ENCODE assay signal across 19 cellular contexts in genomic region chr16:17321824-17322223, GRCh38.
DNase-seq lines count a peak whose midpoint lies in the region; ATAC-seq and TF ChIP-seq lines count a peak whose summit lies in the region.
"Had no signal": no experiment of that assay in that cellular context is flagged by ENCODE, and none has a peak within 500 bp of the region (broad histone marks: within the 10 kb centered on the region; RNA-seq: fewer than 3 reads in every experiment).

No MANE protein-coding gene starts in this region.

- no peak for TF ChIP-seq POLR2A in uterus (IDR thresholded peaks at IDR 0.05)

- TF ChIP-seq CTCF in left ventricle myocardium inferior (IDR thresholded peaks at IDR 0.05; ENCODE audit: borderline replicate concordance) (no peak), left lung (IDR thresholded peaks at IDR 0.05) (no peak), uterus (IDR thresholded peaks at IDR 0.05) (no peak), GM13977 (IDR thresholded peaks at IDR 0.05; ENCODE audit: extremely low read depth, insufficient read depth, missing control alignments) (no peak)

- H3K36me3 ChIP-seq in left ventricle myocardium inferior = no peaks in the 10 kb centered on the region
- no peaks in the 10 kb centered on the region for H3K36me3 ChIP-seq in left lung
- H3K36me3 ChIP-seq in uterus = no peaks in the 10 kb centered on the region
- H3K36me3 ChIP-seq: BE2C, HAP-1 had no signal

- ATAC-seq in left ventricle myocardium superior (peak; percentile 17), left lung (peak; percentile 32)

- H3K27ac ChIP-seq in left ventricle myocardium inferior (replicated peaks) (no peak overlapping the region), left lung (peak overlapping the region in 1 of 2 donors; percentile 34), uterus (no peak overlapping the region)

- H3K4me3 ChIP-seq in left ventricle myocardium inferior (no peak overlapping the region), left lung (no peak overlapping the region), uterus (no peak overlapping the region)
- H3K4me3 ChIP-seq: HAP-1 had no signal

- intact Hi-C loops in left ventricle myocardium superior (cut with micrococcal nuclease) (no loop called here), left ventricle myocardium inferior (cut with micrococcal nuclease) (no loop called here), left lung (cut with DNase I) (no loop called here), uterus (cut with DNase I; ENCODE audit: low total_unique reads) (no loop called here)

- H3K4me1 ChIP-seq in left ventricle myocardium inferior (no peaks in the 10 kb centered on the region), left lung (peaks cover 0 to 48% of the 10 kb centered on the region in 2 donors), uterus (no peaks in the 10 kb centered on the region)
- H3K4me1 ChIP-seq: HAP-1 had no signal

- DNase-seq in left ventricle myocardium superior (no peak), left ventricle myocardium inferior (no peak), SIG-M5 treated with dmso at 0.1 percent for 504 hours (lab: John Stamatoyannopoulos, UW; ENCODE audit: unreplicated experiment) (peak; percentile 94), left lung (no peak), NCI-H2171 (lab: John Stamatoyannopoulos, UW) (no peak), uterus (no peak), Kasumi-1 (lab: John Stamatoyannopoulos, UW) (no peak), GM13977 (ENCODE audit: low spot score) (no peak)
- DNase-seq: 8988T; BE2C; CD8-positive, alpha-beta memory T cell; DMS79 treated with DMSO at 0.1 percent for 48 hours; NCI-H1436; NCI-H2029; NCI-H2171 treated with DMSO at 0.1 percent for 48 hours; NCI-H446 treated with DMSO at 0.1 percent for 48 hours; NCI-H774; SHP77 had no signal

- H3K9me3 ChIP-seq in left ventricle myocardium inferior (replicated peaks) (no peaks in the 10 kb centered on the region), left lung (no peaks in the 10 kb centered on the region), uterus (no peaks in the 10 kb centered on the region)
- H3K9me3 ChIP-seq: BE2C, HAP-1 had no signal

- in situ Hi-C loops in GM13977 (cut with MboI; ENCODE audit: low pct_unique_long_range_greater_than_20kb, low sequenced_read_pairs, unreplicated experiment) = no loop called here

- H3K27me3 ChIP-seq in left ventricle myocardium inferior (ENCODE audit: low read depth) (no peaks in the 10 kb centered on the region), left lung (no peaks in the 10 kb centered on the region), uterus (no peaks in the 10 kb centered on the region)
- H3K27me3 ChIP-seq: BE2C had no signal
